10 cellular contexts compared by ENCODE assay signal in the genomic region with DNA sequence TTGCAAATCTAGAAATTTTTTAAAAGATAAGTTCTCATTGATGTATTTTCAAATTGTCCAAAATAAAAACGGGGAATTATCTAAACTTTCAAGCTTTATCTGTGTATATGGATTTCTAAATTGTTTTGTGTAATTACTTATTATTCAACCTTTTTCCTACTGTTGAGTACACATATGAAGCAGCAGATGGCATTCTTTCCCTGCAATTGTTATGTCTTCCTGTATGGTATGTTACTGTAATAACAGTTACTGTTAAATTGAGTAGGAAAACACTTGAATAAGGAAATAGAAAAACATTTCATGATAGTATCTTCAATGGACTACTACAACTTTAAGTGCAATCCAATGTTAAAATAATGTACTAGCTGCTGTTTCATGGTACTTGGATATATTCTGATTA.
A peak's percentile ranks its signal among the peaks of the same experiment; 100 is the strongest.
DNase-seq lines count a peak whose midpoint lies in the region; TF ChIP-seq lines count a peak whose summit lies in the region.
"Had no signal": no experiment of that assay in that cellular context is flagged by ENCODE, and none has a peak within 500 bp of the region (broad histone marks: within the 10 kb centered on the region; RNA-seq: fewer than 3 reads in every experiment).

No MANE protein-coding gene starts in this region.

- no peaks in the 10 kb centered on the region for H3K4me1 Mint-ChIP-seq in chondrocyte (ENCODE audit: low read depth)
- H3K4me1 Mint-ChIP-seq: activated CD4-positive, alpha-beta T cell treated with anti-CD3 and anti-CD28 coated beads, Interleukin-2, amount 10 ng/mL, durations not matched to agents 24 days and 14 days had no signal

- TF ChIP-seq CTCF in chondrocyte (IDR thresholded peaks at IDR 0.05): peak; percentile 76
- no peak for TF ChIP-seq CTCF in GM10248 (IDR thresholded peaks at IDR 0.05; ENCODE audit: control extremely low read depth, extremely low read depth, low read depth, missing control alignments)

- H3K36me3 Mint-ChIP-seq in chondrocyte (ENCODE audit: low read depth): peaks cover 2% of the 10 kb centered on the region

- H3K27ac Mint-ChIP-seq in chondrocyte (ENCODE audit: unreplicated experiment): no peak overlapping the region
- H3K27ac Mint-ChIP-seq: activated CD4-positive, alpha-beta T cell treated with anti-CD3 and anti-CD28 coated beads, Interleukin-2, amount 10 ng/mL, durations not matched to agents 24 days and 14 days had no signal

- H3K27me3 Mint-ChIP-seq in chondrocyte (ENCODE audit: low read depth): no peaks in the 10 kb centered on the region
- H3K27me3 Mint-ChIP-seq: activated CD4-positive, alpha-beta T cell treated with anti-CD3 and anti-CD28 coated beads, Interleukin-2, amount 10 ng/mL, durations not matched to agents 24 days and 14 days had no signal

- no peak overlapping the region for H3K4me3 Mint-ChIP-seq in chondrocyte (ENCODE audit: unreplicated experiment)
- H3K4me3 Mint-ChIP-seq: activated CD4-positive, alpha-beta T cell treated with anti-CD3 and anti-CD28 coated beads, Interleukin-2, amount 10 ng/mL, durations not matched to agents 24 days and 14 days had no signal

- DNase-seq in NCI-H1092 treated with DMSO at 0.1 percent for 48 hours (lab: John Stamatoyannopoulos, UW) (peak; percentile 22), NCI-H1092 (lab: John Stamatoyannopoulos, UW) (no peak), NCI-H2227 (lab: John Stamatoyannopoulos, UW; ENCODE audit: unreplicated experiment) (peak; percentile 38), chondrocyte (ENCODE audit: low spot score) (no peak), renal cortical epithelial cell (ENCODE audit: low read depth) (peak; percentile 36), GM10248 (ENCODE audit: extremely low spot score) (no peak)
- DNase-seq in activated T-cell treated with anti-CD3 and anti-CD28 coated beads, Interleukin-2, amount 50 U/mL, for 1 hour: no peak
- DNase-seq in activated naive CD4-positive, alpha-beta T cell treated with anti-CD3 and anti-CD28 coated beads, Interleukin-2, amount 50 U/mL, for 16 hours: no peak
- DNase-seq: activated CD4-positive, alpha-beta T cell treated with anti-CD3 and anti-CD28 coated beads, Interleukin-2, amount 10 ng/mL, durations not matched to agents 24 days and 14 days; transverse colon had no signal

- POLR2A ChIA-PET in GM10248 (lab: Yijun Ruan, JAX): no interaction called here

- H3K9me3 Mint-ChIP-seq in chondrocyte (ENCODE audit: low read depth): no peaks in the 10 kb centered on the region
- H3K9me3 Mint-ChIP-seq: activated CD4-positive, alpha-beta T cell treated with anti-CD3 and anti-CD28 coated beads, Interleukin-2, amount 10 ng/mL, durations not matched to agents 24 days and 14 days had no signal

- CTCF ChIA-PET in GM10248 (lab: Yijun Ruan, JAX): no interaction called here

Comparison
In these comparisons a context has a peak if more than half of its experiments do, and no peak if none do; other contexts are left out.
1. DNase-seq: peak in NCI-H1092 treated with DMSO at 0.1 percent for 48 hours (single experiment), NCI-H2227 (single experiment) and renal cortical epithelial cell (single experiment); none in NCI-H1092 (single experiment), chondrocyte (single experiment), GM10248 (single experiment), activated T-cell treated with anti-CD3 and anti-CD28 coated beads, Interleukin-2, amount 50 U/mL, for 1 hour (single experiment) and activated naive CD4-positive, alpha-beta T cell treated with anti-CD3 and anti-CD28 coated beads, Interleukin-2, amount 50 U/mL, for 16 hours (single experiment).